ENCODE assay signal across 1 cellular context in the genomic region with DNA sequence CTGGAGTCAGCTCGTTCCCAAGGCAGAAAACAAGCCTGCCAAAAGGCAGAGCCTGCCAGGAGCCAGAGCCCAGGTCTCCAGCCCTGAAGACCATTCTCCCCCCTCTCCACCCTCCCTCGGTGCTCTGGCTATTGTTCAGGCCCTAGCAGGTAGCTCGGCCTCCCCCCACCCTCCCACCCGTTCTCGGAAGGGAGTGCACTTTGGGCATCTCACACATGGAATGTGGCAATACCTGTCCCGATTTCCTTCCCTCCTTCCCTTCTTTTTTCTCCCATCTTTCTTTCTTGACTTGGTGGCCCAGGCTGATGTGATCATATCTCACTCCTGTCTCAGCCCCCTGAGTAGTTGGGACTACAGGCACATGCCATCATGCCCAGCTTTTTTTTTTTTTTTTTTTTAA.
TF ChIP-seq lines count a peak whose summit lies in the region.

No MANE protein-coding gene starts in this region.

TF ChIP-seq in H1, 55 proteins besides CTCF, POLR2A, EP300 and RAD21:
- TF ChIP-seq GTF2F1 (IDR thresholded peaks at IDR 0.05; ENCODE audit: borderline replicate concordance, low read depth, low read length): no peak
- TF ChIP-seq SP2 (IDR thresholded peaks at IDR 0.05; ENCODE audit: low read length): no peak
- TF ChIP-seq MAFK (IDR thresholded peaks at IDR 0.05; ENCODE audit: low read depth, low read length): no peak
- TF ChIP-seq SRF (IDR thresholded peaks at IDR 0.05; ENCODE audit: low read depth, low read length): no peak
- TF ChIP-seq SIRT6 (IDR thresholded peaks at IDR 0.05; ENCODE audit: low read length): no peak
- no peak for TF ChIP-seq GABPA (IDR thresholded peaks at IDR 0.05; ENCODE audit: borderline replicate concordance, insufficient read depth, low read length)
- TF ChIP-seq CHD7 (IDR thresholded peaks at IDR 0.05; ENCODE audit: insufficient replicate concordance, low read length): no peak
- TF ChIP-seq CREB1 (IDR thresholded peaks at IDR 0.05): no peak
- no peak for TF ChIP-seq CBX8 (IDR thresholded peaks at IDR 0.05; ENCODE audit: borderline replicate concordance, low read depth, low read length)
- no peak for TF ChIP-seq SAP30 (IDR thresholded peaks at IDR 0.05; ENCODE audit: insufficient read depth, insufficient replicate concordance, low read length)
- TF ChIP-seq BCL11A (IDR thresholded peaks at IDR 0.05; ENCODE audit: low read depth in 2 of 2, low read length in 2 of 2): no peak
- no peak for TF ChIP-seq EZH2 (IDR thresholded peaks at IDR 0.05; ENCODE audit: low read depth, low read length, severe bottlenecking)
- TF ChIP-seq TCF12 (IDR thresholded peaks at IDR 0.05; ENCODE audit: low read depth, low read length): no peak
- no peak for TF ChIP-seq POU5F1 (IDR thresholded peaks at IDR 0.05; ENCODE audit: low read depth, low read length)
- TF ChIP-seq ZNF274 (IDR thresholded peaks at IDR 0.05; ENCODE audit: borderline replicate concordance, extremely low read depth, low read length): no peak
